ENCODE assay signal across 1 cellular context in the genomic region with DNA sequence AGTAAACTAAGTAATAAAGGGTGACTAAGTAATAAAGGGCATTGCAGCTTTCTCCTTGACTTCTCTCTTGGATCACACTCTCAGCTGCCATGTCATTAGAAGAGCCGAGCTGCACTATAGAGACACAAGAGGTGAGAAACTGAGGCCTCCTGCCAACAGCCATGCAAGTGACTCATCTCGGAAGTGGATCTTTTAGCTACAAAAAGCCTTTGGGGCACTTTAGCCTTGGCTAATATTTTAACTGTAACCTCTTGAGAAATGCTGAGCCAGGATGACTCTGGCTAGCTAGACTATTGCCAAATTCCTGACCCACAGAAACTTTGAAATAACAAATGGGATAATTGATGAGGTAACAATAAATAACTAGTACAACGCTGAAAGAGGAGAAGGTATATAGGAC.
TF ChIP-seq lines count a peak whose summit lies in the region.

No MANE protein-coding gene starts in this region.

TF ChIP-seq in A549, 52 proteins besides CTCF, POLR2A, EP300 and RAD21 (continued from another document):
- TF ChIP-seq, protein P1, sequence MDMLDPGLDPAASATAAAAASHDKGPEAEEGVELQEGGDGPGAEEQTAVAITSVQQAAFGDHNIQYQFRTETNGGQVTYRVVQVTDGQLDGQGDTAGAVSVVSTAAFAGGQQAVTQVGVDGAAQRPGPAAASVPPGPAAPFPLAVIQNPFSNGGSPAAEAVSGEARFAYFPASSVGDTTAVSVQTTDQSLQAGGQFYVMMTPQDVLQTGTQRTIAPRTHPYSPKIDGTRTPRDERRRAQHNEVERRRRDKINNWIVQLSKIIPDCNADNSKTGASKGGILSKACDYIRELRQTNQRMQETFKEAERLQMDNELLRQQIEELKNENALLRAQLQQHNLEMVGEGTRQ (IDR thresholded peaks at IDR 0.05) = no peak
- TF ChIP-seq HOXB5 (CRISPR knock-in tag; IDR thresholded peaks at IDR 0.05) (no peak), MAFK (IDR thresholded peaks at IDR 0.05; ENCODE audit: partially characterized antibody) (peak; percentile 96), CBX2 (IDR thresholded peaks at IDR 0.05; ENCODE audit: borderline replicate concordance, low read depth) (no peak), SREBF2 (IDR thresholded peaks at IDR 0.05) (no peak), PHF8 (IDR thresholded peaks at IDR 0.05; ENCODE audit: borderline replicate concordance, low read depth) (no peak), EHMT2 (IDR thresholded peaks at IDR 0.05; ENCODE audit: low read depth) (no peak), HOXB13 (CRISPR knock-in tag; IDR thresholded peaks at IDR 0.05; ENCODE audit: low read depth) (no peak), JUN (IDR thresholded peaks at IDR 0.05) (peak; percentile 69 to 73; a peak in 3 of 5 replicates), SMC3 (IDR thresholded peaks at IDR 0.05) (no peak), FOSB (CRISPR knock-in tag; IDR thresholded peaks at IDR 0.05) (no peak), NFE2L2 (conservative IDR thresholded peaks at IDR 0.05; ENCODE audit: low read length) (peak; percentile 86), KDM1A (IDR thresholded peaks at IDR 0.05; ENCODE audit: low read depth) (no peak), RARB (CRISPR knock-in tag; IDR thresholded peaks at IDR 0.05) (no peak), TFCP2L1 (CRISPR knock-in tag; IDR thresholded peaks at IDR 0.05) (no peak), ZNF302 (CRISPR knock-in tag; IDR thresholded peaks at IDR 0.05) (no peak), RFX5 (IDR thresholded peaks at IDR 0.05) (no peak), MAX (IDR thresholded peaks at IDR 0.05) (0 out of 2 replicates have a peak, but pooled peaks have one; percentile 40), RCOR1 (IDR thresholded peaks at IDR 0.05; ENCODE audit: low read depth, low read length) (no peak), ZC3H11A (IDR thresholded peaks at IDR 0.05) (no peak), ZFP36 (IDR thresholded peaks at IDR 0.05; ENCODE audit: borderline replicate concordance, partially characterized antibody) (no peak), HEYL (CRISPR knock-in tag; IDR thresholded peaks at IDR 0.05) (no peak), NR3C1 (IDR thresholded peaks at IDR 0.05) (no peak), FOXS1 (CRISPR knock-in tag; IDR thresholded peaks at IDR 0.05) (no peak), HDAC2 (IDR thresholded peaks at IDR 0.05) (no peak), CBX8 (IDR thresholded peaks at IDR 0.05) (no peak), PBX3 (IDR thresholded peaks at IDR 0.05) (no peak), ESRRA (IDR thresholded peaks at IDR 0.05; ENCODE audit: borderline replicate concordance, low read length) (no peak), HMGXB4 (CRISPR knock-in tag; IDR thresholded peaks at IDR 0.05; ENCODE audit: borderline replicate concordance) (no peak), CEBPB (IDR thresholded peaks at IDR 0.05) (peak; percentile 83 to 91), CHD2 (IDR thresholded peaks at IDR 0.05; ENCODE audit: low read length, partially characterized antibody) (no peak), TP53 (CRISPR knock-in tag; IDR thresholded peaks at IDR 0.05) (no peak), HES2 (IDR thresholded peaks at IDR 0.05) (no peak), JUNB (IDR thresholded peaks at IDR 0.05) (peak; percentile 73), GATA3 (IDR thresholded peaks at IDR 0.05; ENCODE audit: borderline replicate concordance) (no peak)
- TF ChIP-seq, protein P2, sequence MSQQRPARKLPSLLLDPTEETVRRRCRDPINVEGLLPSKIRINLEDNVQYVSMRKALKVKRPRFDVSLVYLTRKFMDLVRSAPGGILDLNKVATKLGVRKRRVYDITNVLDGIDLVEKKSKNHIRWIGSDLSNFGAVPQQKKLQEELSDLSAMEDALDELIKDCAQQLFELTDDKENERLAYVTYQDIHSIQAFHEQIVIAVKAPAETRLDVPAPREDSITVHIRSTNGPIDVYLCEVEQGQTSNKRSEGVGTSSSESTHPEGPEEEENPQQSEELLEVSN (IDR thresholded peaks at IDR 0.05; ENCODE audit: borderline replicate concordance, low read depth) = no peak
- TF ChIP-seq, protein P3, sequence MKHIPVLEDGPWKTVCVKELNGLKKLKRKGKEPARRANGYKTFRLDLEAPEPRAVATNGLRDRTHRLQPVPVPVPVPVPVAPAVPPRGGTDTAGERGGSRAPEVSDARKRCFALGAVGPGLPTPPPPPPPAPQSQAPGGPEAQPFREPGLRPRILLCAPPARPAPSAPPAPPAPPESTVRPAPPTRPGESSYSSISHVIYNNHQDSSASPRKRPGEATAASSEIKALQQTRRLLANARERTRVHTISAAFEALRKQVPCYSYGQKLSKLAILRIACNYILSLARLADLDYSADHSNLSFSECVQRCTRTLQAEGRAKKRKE (CRISPR knock-in tag; IDR thresholded peaks at IDR 0.05; ENCODE audit: low read depth) = no peak
